Comparison of ENCODE assay signal across 25 cellular contexts in genomic region chr2:86679036-86679435, GRCh38.
"Had no signal": no experiment of that assay in that cellular context is flagged by ENCODE, and none has a peak within 500 bp of the region (broad histone marks: within the 10 kb centered on the region; RNA-seq: fewer than 3 reads in every experiment).

No MANE protein-coding gene starts in this region.

- H3K4me1 ChIP-seq: colonic mucosa, esophagus squamous epithelium, foreskin keratinocyte, gastroesophageal sphincter had no signal

- DNase-seq: colonic mucosa; cortex of kidney; dermis blood vessel endothelial cell; dorsolateral prefrontal cortex; effector CD4-positive, alpha-beta T cell; effector CD8-positive, alpha-beta T cell; effector memory CD4-positive, alpha-beta T cell; effector memory CD8-positive, alpha-beta T cell; endodermal cell; erythroblast; esophagus squamous epithelium; foreskin fibroblast; foreskin keratinocyte; foreskin melanocyte; gastrocnemius medialis; glutamatergic neuron; head of caudate nucleus; heart left ventricle; heart right ventricle had no signal

- H3K27me3 Mint-ChIP-seq: dendritic cell treated with granulocyte-macrophage colony-stimulating factor and Interleukin-4, amounts not matched to agents 40 ng/mL and 50 ng/mL, for 4 days; effector memory CD8-positive, alpha-beta T cell had no signal

- H3K4me3 ChIP-seq: colonic mucosa, coronary artery, dorsolateral prefrontal cortex, esophagus muscularis mucosa, esophagus squamous epithelium, gastrocnemius medialis, gastroesophageal sphincter, heart left ventricle, heart right ventricle had no signal

- H3K9me3 Mint-ChIP-seq: dendritic cell treated with granulocyte-macrophage colony-stimulating factor and Interleukin-4, amounts not matched to agents 40 ng/mL and 50 ng/mL, for 4 days; effector memory CD8-positive, alpha-beta T cell; endodermal cell had no signal

- H3K4me3 Mint-ChIP-seq: dendritic cell treated with granulocyte-macrophage colony-stimulating factor and Interleukin-4, amounts not matched to agents 40 ng/mL and 50 ng/mL, for 4 days; effector memory CD8-positive, alpha-beta T cell; endodermal cell had no signal

- H3K27ac Mint-ChIP-seq: dendritic cell treated with granulocyte-macrophage colony-stimulating factor and Interleukin-4, amounts not matched to agents 40 ng/mL and 50 ng/mL, for 4 days; effector memory CD8-positive, alpha-beta T cell; endodermal cell had no signal

- H3K9me3 ChIP-seq: colonic mucosa, esophagus muscularis mucosa, esophagus squamous epithelium, gastrocnemius medialis, gastroesophageal sphincter had no signal

- ATAC-seq: effector memory CD8-positive, alpha-beta T cell; esophagus mucosa; foreskin keratinocyte; gastrocnemius medialis; gastroesophageal sphincter; heart left ventricle; heart right ventricle had no signal

- H3K27me3 ChIP-seq: colonic mucosa, dorsolateral prefrontal cortex, esophagus muscularis mucosa, esophagus squamous epithelium, foreskin keratinocyte, gastrocnemius medialis, gastroesophageal sphincter, heart left ventricle, heart right ventricle had no signal

- H3K4me1 Mint-ChIP-seq: endodermal cell had no signal

- H3K36me3 ChIP-seq: colonic mucosa, esophagus muscularis mucosa, esophagus squamous epithelium, gastrocnemius medialis, gastroesophageal sphincter, heart left ventricle, heart right ventricle had no signal

- H3K27ac ChIP-seq: colonic mucosa, coronary artery, dorsolateral prefrontal cortex, epithelial cell of prostate, esophagus muscularis mucosa, esophagus squamous epithelium, foreskin keratinocyte, gastrocnemius medialis, gastroesophageal sphincter, heart left ventricle, heart right ventricle had no signal
